In the genomic region with DNA sequence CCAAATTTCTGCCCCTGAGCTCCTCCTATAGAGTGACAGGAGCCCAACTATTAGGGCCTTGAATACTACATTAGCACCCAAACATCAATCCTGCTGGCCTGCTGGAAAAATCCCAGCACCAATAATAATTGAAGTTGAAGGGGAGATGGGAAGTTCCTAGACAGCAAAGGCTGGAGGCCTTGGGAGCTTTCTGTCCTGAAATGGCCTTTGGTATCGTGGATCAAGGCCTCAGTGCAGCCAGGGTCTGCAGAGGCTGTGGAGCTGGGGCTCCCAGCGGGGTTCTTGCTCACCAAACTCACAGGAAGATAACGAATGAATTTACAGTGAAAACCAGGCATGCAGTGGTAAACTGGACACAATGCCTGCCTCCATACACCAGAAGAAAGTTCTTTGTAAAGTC, we compare ENCODE assay signal across 10 cellular contexts. TPM values are rescaled to one million over a fixed set of nuclear protein-coding genes. Genes with fewer than 3 reads are reported as not detected.
A peak's percentile ranks its signal among the peaks of the same experiment; 100 is the strongest.
DNase-seq lines count a peak whose midpoint lies in the region; ATAC-seq and TF ChIP-seq lines count a peak whose summit lies in the region.
"Had no signal": no experiment of that assay in that cellular context is flagged by ENCODE, and none has a peak within 500 bp of the region (broad histone marks: within the 10 kb centered on the region; RNA-seq: fewer than 3 reads in every experiment).

No MANE protein-coding gene starts in this region.

- CTCF ChIA-PET in activated B cell treated with CpG ODN at 0.5 μM for 24 hours (lab: Charles Lee): interaction anchor here (1.0 to 1.3 kb wide), 3 partner anchors 9 to 79 kb away, joined by 3 to 6 read pairs (median 4); partner anchors contain the start of gene MICALL1

- no peak overlapping the region; the same call in 2 of the 3 replicates for H3K4me3 Mint-ChIP-seq in GM23338
- H3K4me3 Mint-ChIP-seq in activated B cell treated with CpG ODN at 0.5 μM for 24 hours: no peak overlapping the region

- H3K9me3 Mint-ChIP-seq in GM23338 (no peaks in the 10 kb centered on the region; the same call in 2 of the 3 replicates), activated B cell treated with CpG ODN at 0.5 μM for 24 hours (no peaks in the 10 kb centered on the region)

- H3K27ac ChIP-seq in GM23338 (ENCODE audit: low read depth): peak overlapping the region; percentile 94
- peak overlapping the region; percentile 92 for H3K27ac ChIP-seq in hepatocyte
- peak overlapping the region; percentile 27 for H3K27ac ChIP-seq in rectal smooth muscle tissue (ENCODE audit: low read depth, low read length)

- peak overlapping the region; percentile 29 for H3K9ac ChIP-seq in rectal smooth muscle tissue (ENCODE audit: low read length)

- TF ChIP-seq CTCF in GM23338 (conservative IDR thresholded peaks at IDR 0.05; ENCODE audit: low read depth in 2 of 2): no peak
- no peak for TF ChIP-seq CTCF in activated B cell treated with CpG ODN at 0.5 μM for 24 hours (IDR thresholded peaks at IDR 0.05)
- TF ChIP-seq CTCF in hepatocyte (IDR thresholded peaks at IDR 0.05; ENCODE audit: poor library complexity): no peak

- H3K36me3 ChIP-seq in GM23338 (ENCODE audit: insufficient read depth) (no peaks in the 10 kb centered on the region; the same call in 1 of the 2 replicates), hepatocyte (replicated peaks; ENCODE audit: insufficient read depth, low read depth) (no peaks in the 10 kb centered on the region), rectal smooth muscle tissue (ENCODE audit: control insufficient read depth, insufficient read depth, low read length) (no peaks in the 10 kb centered on the region)

- H3K4me1 ChIP-seq in GM23338 (ENCODE audit: insufficient read depth) (peaks cover 44% of the 10 kb centered on the region), hepatocyte (ENCODE audit: insufficient read depth) (peaks cover 45% of the 10 kb centered on the region), rectal smooth muscle tissue (ENCODE audit: control insufficient read depth, insufficient read depth, low read length) (peaks cover 35% of the 10 kb centered on the region)

- H3K27me3 ChIP-seq in GM23338 (ENCODE audit: insufficient read depth) (no peaks in the 10 kb centered on the region), hepatocyte (no peaks in the 10 kb centered on the region), rectal smooth muscle tissue (ENCODE audit: control insufficient read depth, insufficient read depth, low read length) (no peaks in the 10 kb centered on the region)

- 79% methylated on average over 3 of the region's 3 CpGs for WGBS in hepatocyte (ENCODE audit: low lambda C conversion rate, missing lambda C conversion rate)

- no peaks in the 10 kb centered on the region for H3K79me2 ChIP-seq in GM23338 (replicated peaks; ENCODE audit: insufficient read depth)
- no peaks in the 10 kb centered on the region for H3K79me2 ChIP-seq in hepatocyte

- no peaks in the 10 kb centered on the region for H3K9me2 ChIP-seq in GM23338 (ENCODE audit: insufficient read depth)
- no peaks in the 10 kb centered on the region for H3K9me2 ChIP-seq in hepatocyte (replicated peaks; ENCODE audit: insufficient read depth)

- no peaks in the 10 kb centered on the region for H3K9me3 ChIP-seq in hepatocyte (ENCODE audit: low read depth)

- H3K36me3 Mint-ChIP-seq in GM23338 (ENCODE audit: low read depth): peaks cover 3% of the 10 kb centered on the region; the same call in 2 of the 3 replicates
- peaks cover 3% of the 10 kb centered on the region for H3K36me3 Mint-ChIP-seq in activated B cell treated with CpG ODN at 0.5 μM for 24 hours (ENCODE audit: low read depth)

- H3K4me2 ChIP-seq in GM23338 (no peak overlapping the region), hepatocyte (no peak overlapping the region)

- DNase-seq in GM23338 (ENCODE audit: low spot score) (no peak), activated B cell treated with CpG ODN at 0.5 μM for 24 hours (no peak), hepatocyte (ENCODE audit: low spot score) (no peak), putamen (ENCODE audit: low spot score) (no peak), T-helper 9 cell (no peak), COLO829 (ENCODE audit: low spot score) (no peak)
- DNase-seq: NCI-H1105 had no signal

- no peak for ATAC-seq in GM23338
- no peak for ATAC-seq in activated B cell treated with CpG ODN at 0.5 μM for 24 hours (ENCODE audit: low read depth)
- ATAC-seq in GM19328 (IDR thresholded peaks at IDR 0.05; ENCODE audit: unreplicated experiment): no peak

- peaks cover 16% of the 10 kb centered on the region for H3F3A ChIP-seq in GM23338 (replicated peaks; ENCODE audit: low read depth)

- intact Hi-C loops in activated B cell treated with CpG ODN at 0.5 μM for 24 hours (cut with micrococcal nuclease): loop anchor here (5.0 kb wide), 1 partner anchor 35 kb away; no protein-coding TSS in a partner anchor

- H3K27me3 Mint-ChIP-seq in GM23338 (ENCODE audit: insufficient read depth, low read depth, poor library complexity): peaks cover 10% of the 10 kb centered on the region
- no peaks in the 10 kb centered on the region for H3K27me3 Mint-ChIP-seq in activated B cell treated with CpG ODN at 0.5 μM for 24 hours

- no peaks in the 10 kb centered on the region; the same call in 1 of the 2 replicates for H4K20me1 ChIP-seq in GM23338 (replicated peaks; ENCODE audit: insufficient read depth)
- no peaks in the 10 kb centered on the region for H4K20me1 ChIP-seq in hepatocyte (ENCODE audit: insufficient read depth, poor library complexity, severe bottlenecking)

- H3K4me3 ChIP-seq in GM23338 (no peak overlapping the region), hepatocyte (no peak overlapping the region), rectal smooth muscle tissue (ENCODE audit: low read length) (no peak overlapping the region)

- H3K4me1 Mint-ChIP-seq in GM23338 (peaks cover 49% of the 10 kb centered on the region), activated B cell treated with CpG ODN at 0.5 μM for 24 hours (peaks cover 12% of the 10 kb centered on the region)

- POLR2A ChIA-PET in activated B cell treated with CpG ODN at 0.5 μM for 24 hours (lab: Charles Lee): interaction anchor here (0.8 kb wide), 1 partner anchor 12 kb away, joined by 3 read pairs; no protein-coding TSS in a partner anchor

- peak overlapping the region; percentile 89 for H3K27ac Mint-ChIP-seq in GM23338
- H3K27ac Mint-ChIP-seq in activated B cell treated with CpG ODN at 0.5 μM for 24 hours: peak overlapping the region; percentile 84

- H2AFZ ChIP-seq in GM23338: no peak overlapping the region
- no peak overlapping the region for H2AFZ ChIP-seq in hepatocyte

TF ChIP-seq in GM23338, 12 proteins besides CTCF, POLR2A, EP300 and RAD21 (continues in another document):
- no peak for TF ChIP-seq STAT1 (IDR thresholded peaks at IDR 0.05; ENCODE audit: unreplicated experiment)
- TF ChIP-seq EZH2 (IDR thresholded peaks at IDR 0.05; ENCODE audit: low read depth, unreplicated experiment): no peak
- no peak for TF ChIP-seq EZH2phosphoT487 (IDR thresholded peaks at IDR 0.05; ENCODE audit: unreplicated experiment)

RNA-seq across cellular contexts. Expression of gene MICALL1, which starts 9.2 kb away (rescaled TPM):
- 33.1 and 34.8 TPM in 2 replicates for total RNA-seq in GM23338 (2014; rRNA removed; shearing (Covaris generic))
- polyA plus RNA-seq in GM23338 (2016; fragmentation: Nextera tagmentation; extraction: Ambion mirVana) (4.8 and 5.9 TPM in 2 replicates), hepatocyte (11.7 and 15.0 TPM in 2 replicates)
- total RNA-seq in activated B cell treated with CpG ODN at 0.5 μM for 24 hours (20.8 and 27.6 TPM in 2 replicates), hepatocyte (20.3 and 26.1 TPM in 2 replicates)

RNA-seq across cellular contexts. Expression of gene EIF3L, which starts 47.7 kb away (rescaled TPM):
- 420 and 459 TPM in 2 replicates for total RNA-seq in GM23338 (2014; rRNA removed; shearing (Covaris generic))
- polyA plus RNA-seq in GM23338 (2016; fragmentation: Nextera tagmentation; extraction: Ambion mirVana) (430 and 466 TPM in 2 replicates), hepatocyte (172 and 199 TPM in 2 replicates)
- total RNA-seq in activated B cell treated with CpG ODN at 0.5 μM for 24 hours (712 and 718 TPM in 2 replicates), hepatocyte (365 and 421 TPM in 2 replicates)

RNA-seq across cellular contexts. Expression of gene ANKRD54, which starts 52.8 kb away (rescaled TPM):
- total RNA-seq in GM23338 (2014; rRNA removed; shearing (Covaris generic)): 13.0 and 13.6 TPM in 2 replicates
- 14.0 and 14.1 TPM in 2 replicates for polyA plus RNA-seq in GM23338 (2016; fragmentation: Nextera tagmentation; extraction: Ambion mirVana)
- 12.6 and 16.5 TPM in 2 replicates for total RNA-seq in activated B cell treated with CpG ODN at 0.5 μM for 24 hours
- total RNA-seq in hepatocyte: 28.5 and 30.4 TPM in 2 replicates
- polyA plus RNA-seq in hepatocyte: 29.9 and 33.2 TPM in 2 replicates

RNA-seq across cellular contexts. Expression of gene C22orf23, which starts 56.5 kb away (rescaled TPM):
- 0.38 TPM in 1 of 2 replicates, not detected in the other for total RNA-seq in GM23338 (2014; rRNA removed; shearing (Covaris generic))
- polyA plus RNA-seq in GM23338 (2016; fragmentation: Nextera tagmentation; extraction: Ambion mirVana): 0.64 TPM in 1 of 2 replicates, not detected in the other
- total RNA-seq in activated B cell treated with CpG ODN at 0.5 μM for 24 hours: 0.16 TPM in 1 of 2 replicates, not detected in the other
- 0.30 TPM in 1 of 2 replicates, not detected in the other for total RNA-seq in hepatocyte
- polyA plus RNA-seq in hepatocyte: 0.29 TPM in 1 of 2 replicates, not detected in the other
- total RNA-seq: T-helper 2 cell treated with Interferon-gamma antibody and Interleukin-4, amounts not matched to agents 100 ng/mL and 5 ng/mL, for 36 hours had no signal

RNA-seq across cellular contexts. Expression of gene POLR2F, which starts 56.6 kb away (rescaled TPM):
- 64.6 and 144 TPM in 2 replicates for total RNA-seq in GM23338 (2014; rRNA removed; shearing (Covaris generic))
- polyA plus RNA-seq in GM23338 (2016; fragmentation: Nextera tagmentation; extraction: Ambion mirVana) (429 and 450 TPM in 2 replicates), hepatocyte (119 and 129 TPM in 2 replicates)
- total RNA-seq in activated B cell treated with CpG ODN at 0.5 μM for 24 hours (47.8 and 67.3 TPM in 2 replicates), hepatocyte (59.4 and 74.3 TPM in 2 replicates)

Comparison
In these comparisons a context has a peak if more than half of its experiments do, and no peak if none do; other contexts are left out.
1. H3K27ac ChIP-seq: peak in every context shown above with its lines; median percentile 94 in GM23338; 92 in hepatocyte; 27 in rectal smooth muscle tissue.